Comparison of ENCODE assay signal across 1 cellular context in the genomic region with DNA sequence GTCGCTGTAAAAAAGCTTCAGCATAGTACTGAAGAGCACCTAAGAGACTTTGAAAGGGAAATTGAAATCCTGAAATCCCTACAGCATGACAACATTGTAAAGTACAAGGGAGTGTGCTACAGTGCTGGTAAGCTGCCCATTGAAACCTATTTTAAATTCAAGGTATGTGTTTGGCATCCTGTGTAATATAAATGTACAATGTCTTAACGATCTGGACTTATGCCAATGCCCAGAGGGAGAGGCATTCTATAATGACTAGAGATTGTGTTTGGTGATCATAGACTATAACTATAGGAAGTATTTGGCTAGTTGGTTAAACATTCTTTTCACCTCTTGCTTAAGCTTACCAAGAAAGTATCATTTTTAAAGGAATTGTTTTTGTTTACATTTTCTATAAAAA.
TF ChIP-seq lines count a peak whose summit lies in the region.

No MANE protein-coding gene starts in this region.

TF ChIP-seq in endothelial cell of umbilical vein, 7 proteins besides CTCF, POLR2A, EP300 and RAD21:
- TF ChIP-seq GATA2 (IDR thresholded peaks at IDR 0.05; ENCODE audit: insufficient read depth, insufficient read length, low read depth, low read length) (no peak), JUN (IDR thresholded peaks at IDR 0.05; ENCODE audit: borderline replicate concordance, insufficient read depth, insufficient read length, low read depth) (no peak), FOS (IDR thresholded peaks at IDR 0.05; ENCODE audit: borderline replicate concordance, insufficient read depth, low read length) (no peak), EZH2 (IDR thresholded peaks at IDR 0.05; ENCODE audit: borderline replicate concordance, low read depth, low read length, severe bottlenecking) (no peak), MYC (IDR thresholded peaks at IDR 0.05; ENCODE audit: low read depth, low read length) (no peak), POLR2AphosphoS5 (IDR thresholded peaks at IDR 0.05; ENCODE audit: insufficient read depth, low read depth, low read length) (no peak)
- TF ChIP-seq, protein P1, sequence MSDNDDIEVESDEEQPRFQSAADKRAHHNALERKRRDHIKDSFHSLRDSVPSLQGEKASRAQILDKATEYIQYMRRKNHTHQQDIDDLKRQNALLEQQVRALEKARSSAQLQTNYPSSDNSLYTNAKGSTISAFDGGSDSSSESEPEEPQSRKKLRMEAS (IDR thresholded peaks at IDR 0.05; ENCODE audit: insufficient read depth, insufficient read length): no peak
